In genomic region chr18:23881778-23882177, GRCh38 we compare ENCODE assay signal across 16 cellular contexts.
DNase-seq lines count a peak whose midpoint lies in the region; ATAC-seq, FAIRE-seq and TF ChIP-seq lines count a peak whose summit lies in the region.
"Had no signal": no experiment of that assay in that cellular context is flagged by ENCODE, and none has a peak within 500 bp of the region (broad histone marks: within the 10 kb centered on the region; RNA-seq: fewer than 3 reads in every experiment).

No MANE protein-coding gene starts in this region.

- no peak for FAIRE-seq in small intestine (lab: Jason Lieb, UNC)

- H3K27ac ChIP-seq in breast epithelium (peak overlapping the region; percentile 79 to 94), small intestine (ENCODE audit: low read depth in 1 of 2, low read length in 1 of 2) (no peak overlapping the region)
- H3K27ac ChIP-seq: 22Rv1, C4-2B, sigmoid colon had no signal

- DNase-seq in NCI-H2029 (lab: John Stamatoyannopoulos, UW) (peak; percentile 35), NCI-H2029 treated with DMSO at 0.1 percent for 48 hours (lab: John Stamatoyannopoulos, UW) (no peak), NCI-H345 (lab: John Stamatoyannopoulos, UW) (peak; percentile 87), breast epithelium (ENCODE audit: low spot score in 2 of 2) (no peak), small intestine (peak; percentile 35), DMS 273 (lab: John Stamatoyannopoulos, UW; ENCODE audit: unreplicated experiment) (no peak)
- DNase-seq: activated effector memory CD4-positive, alpha-beta T cell treated with anti-CD3 and anti-CD28 coated beads, Interleukin-2, amount 50 U/mL, for 16 hours; effector CD8-positive, alpha-beta T cell; MG63; nephron progenitor cell; sigmoid colon; stimulated activated CD4-positive, alpha-beta T cell treated with anti-CD3 and anti-CD28 coated beads, Interleukin-4, amount 100 ng/mL, for 4 hours had no signal

- intact Hi-C loops in breast epithelium (cut with DNase I; ENCODE audit: low total_unique reads) = no loop called here

- TF ChIP-seq CTCF in breast epithelium (IDR thresholded peaks at IDR 0.05) = no peak

- no peaks in the 10 kb centered on the region for H3K9me3 ChIP-seq in breast epithelium
- H3K9me3 ChIP-seq in small intestine (ENCODE audit: control insufficient read depth, low read depth) = no peaks in the 10 kb centered on the region
- H3K9me3 ChIP-seq: MG63, sigmoid colon had no signal

- no peak for ATAC-seq in GM21528 (IDR thresholded peaks at IDR 0.05; ENCODE audit: low FRiP score, unreplicated experiment)
- ATAC-seq in GM21360 (IDR thresholded peaks at IDR 0.05; ENCODE audit: unreplicated experiment) = no peak

- H3K27me3 ChIP-seq in breast epithelium = no peaks in the 10 kb centered on the region
- H3K27me3 ChIP-seq in small intestine (ENCODE audit: control insufficient read depth in 2 of 2, insufficient read depth in 2 of 2, low read length in 2 of 2) = no peaks in the 10 kb centered on the region
- H3K27me3 ChIP-seq: MG63, sigmoid colon had no signal

- no peak for TF ChIP-seq POLR2A in breast epithelium (IDR thresholded peaks at IDR 0.05)

- WGBS in small intestine, 3 donors = 22 to 63% (median 51%) methylated on average over 8 of the region's 8 CpGs

- no peaks in the 10 kb centered on the region for H3K36me3 ChIP-seq in breast epithelium
- H3K36me3 ChIP-seq in small intestine (ENCODE audit: control insufficient read depth in 2 of 2, insufficient read depth in 2 of 2, low read length in 2 of 2) = no peaks in the 10 kb centered on the region
- H3K36me3 ChIP-seq: MG63, sigmoid colon had no signal

- H3K4me1 ChIP-seq in breast epithelium (no peaks in the 10 kb centered on the region), small intestine (ENCODE audit: control insufficient read depth in 2 of 2, insufficient read depth in 1 of 2, low read depth in 1 of 2, low read length in 1 of 2) (peaks cover 0 to 4% of the 10 kb centered on the region in 2 donors)

- H3K4me3 ChIP-seq in breast epithelium (no peak overlapping the region), small intestine (ENCODE audit: low read depth in 1 of 2, low read length in 2 of 2) (no peak overlapping the region)
- H3K4me3 ChIP-seq: MG63, sigmoid colon had no signal

Comparison
In these comparisons a context has a peak if more than half of its experiments do, and no peak if none do; other contexts are left out.
1. DNase-seq: peak in NCI-H2029 (single experiment), NCI-H345 (single experiment) and small intestine (single experiment); none in NCI-H2029 treated with DMSO at 0.1 percent for 48 hours (single experiment), breast epithelium (0 of 2) and DMS 273 (single experiment).
2. H3K27ac ChIP-seq: peak in breast epithelium (2 of 2); none in small intestine (0 of 2).